8 cellular contexts compared by ENCODE assay signal in the genomic region with DNA sequence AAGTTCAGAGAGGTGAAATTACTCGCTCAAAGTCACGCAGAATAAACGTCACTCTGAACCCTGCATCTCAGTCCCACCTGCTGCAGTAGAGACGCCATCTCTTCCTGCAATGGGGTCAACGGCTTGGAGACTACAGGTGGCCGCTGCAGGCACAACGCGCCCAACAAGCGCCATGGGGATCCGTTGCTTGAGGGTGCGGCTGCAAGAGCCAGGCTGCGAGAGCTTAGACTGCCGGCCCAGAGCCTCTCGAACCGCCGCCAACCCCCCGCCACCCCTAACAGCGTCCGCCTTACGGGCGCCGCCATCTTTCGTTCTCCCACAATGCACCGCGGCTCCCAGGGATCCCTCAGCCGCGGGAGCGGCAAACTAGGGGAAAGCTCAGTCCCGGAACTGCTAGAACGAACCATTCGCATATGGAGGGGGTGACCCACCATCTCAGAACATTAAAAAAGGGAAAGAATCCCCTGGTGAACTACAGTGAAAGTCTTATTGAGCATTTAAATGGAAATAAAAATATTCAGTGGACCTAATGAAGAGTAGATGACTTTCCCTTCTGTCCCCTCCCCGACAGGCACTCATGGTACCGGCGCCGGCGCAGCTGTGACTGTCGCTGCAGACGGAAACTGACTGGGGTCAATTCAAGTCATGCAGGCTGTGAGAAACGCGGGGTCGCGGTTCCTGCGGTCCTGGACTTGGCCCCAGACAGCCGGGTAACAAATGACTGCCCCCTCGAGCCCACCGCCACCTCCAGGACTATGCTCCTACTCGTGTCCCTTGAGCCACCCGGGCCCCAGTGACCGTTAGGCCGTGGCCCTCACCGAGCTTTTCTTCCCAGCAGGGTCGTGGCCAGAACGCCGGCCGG. TPM values are rescaled to one million over a fixed set of nuclear protein-coding genes. Genes with fewer than 3 reads are reported as not detected.
A peak's percentile ranks its signal among the peaks of the same experiment; 100 is the strongest.
DNase-seq lines count a peak whose midpoint lies in the region; ATAC-seq, FAIRE-seq and TF ChIP-seq lines count a peak whose summit lies in the region.

A gene (minus strand): TSS at position 316 of the 862 bp plus-strand sequence. CDS start 11 bp downstream, at position 305.
A gene (plus strand): TSS at position 636 of the 862 bp plus-strand sequence. CDS start 10 bp downstream, at position 646.

- H3K4me3 ChIP-seq in AG04449 (ENCODE audit: low read depth, low read length) (peak within 1 kb of the TSS; percentile 99), WERI-Rb-1 (ENCODE audit: low read depth, low read length) (peak within 1 kb of the TSS; percentile 64), breast epithelium (peak within 1 kb of the TSS; percentile 60 to 95 (median 92)), small intestine (ENCODE audit: low read depth in 1 of 2, low read length in 2 of 2) (peak within 1 kb of the TSS; percentile 69 to 73)

- peak; percentile 81 for ATAC-seq in GM18873 (IDR thresholded peaks at IDR 0.05; ENCODE audit: low FRiP score, unreplicated experiment)
- ATAC-seq in HG03135 (IDR thresholded peaks at IDR 0.05; ENCODE audit: unreplicated experiment): peak; percentile 88

- intact Hi-C loops in breast epithelium (cut with DNase I; ENCODE audit: low total_unique reads): no loop called here

- POLR2A ChIA-PET in AG04449 (lab: Yijun Ruan, JAX): interaction anchor here (0.8 to 1.1 kb wide), 3 partner anchors 13 to 154 kb away, joined by 3 to 5 read pairs (median 4); a partner anchor contains a TSS

- TF ChIP-seq CTCF in AG04449 (IDR thresholded peaks at IDR 0.05; ENCODE audit: insufficient read depth, low read length, missing control alignments) (no peak), WERI-Rb-1 (IDR thresholded peaks at IDR 0.05; ENCODE audit: low read depth, low read length) (no peak), breast epithelium (IDR thresholded peaks at IDR 0.05) (no peak)

- DNase-seq in AG04449 (ENCODE audit: low read depth, low spot score) (peak; percentile 14), NCI-H2196 (lab: John Stamatoyannopoulos, UW; ENCODE audit: unreplicated experiment) (peak; percentile 82), WERI-Rb-1 (peak; percentile 90), breast epithelium (ENCODE audit: low spot score in 2 of 2) (peak; percentile 67 to 79), iPS-NIHi11 (ENCODE audit: low spot score) (peak; percentile 92), small intestine (peak; percentile 91)

- H3K27me3 ChIP-seq in WERI-Rb-1 (ENCODE audit: insufficient read depth, low read depth, severe bottlenecking) (no peaks in the 10 kb centered on the region), breast epithelium (no peaks in the 10 kb centered on the region), small intestine (ENCODE audit: control insufficient read depth in 2 of 2, insufficient read depth in 2 of 2, low read length in 2 of 2) (no peaks in the 10 kb centered on the region)

- H3K36me3 ChIP-seq in WERI-Rb-1 (peaks cover 47% of the 10 kb centered on the region), breast epithelium (peaks cover 7% of the 10 kb centered on the region), small intestine (ENCODE audit: control insufficient read depth in 2 of 2, insufficient read depth in 2 of 2, low read length in 2 of 2) (peaks cover 8 to 11% of the 10 kb centered on the region in 2 donors)

- WGBS in small intestine, 3 donors: 0 to 1% (median 1%) methylated on average over 54 to 55 of the region's 55 CpGs

- peaks cover 0 to 12% of the 10 kb centered on the region in 2 donors for H3K4me1 ChIP-seq in breast epithelium
- H3K4me1 ChIP-seq in small intestine (ENCODE audit: control insufficient read depth in 2 of 2, insufficient read depth in 1 of 2, low read depth in 1 of 2, low read length in 1 of 2): peaks cover 2 to 3% of the 10 kb centered on the region in 2 donors

- H3K27ac ChIP-seq in WERI-Rb-1 (peak within 1 kb of the TSS; percentile 100), breast epithelium (peak within 1 kb of the TSS; percentile 89 to 95), small intestine (ENCODE audit: low read depth in 1 of 2, low read length in 1 of 2) (peak within 1 kb of the TSS; percentile 41 to 89)

- CTCF ChIA-PET in AG04449 (lab: Yijun Ruan, JAX): interaction anchor here (0.8 to 4.0 kb wide), 7 partner anchors 12 to 220 kb away, joined by 3 to 21 read pairs (median 3); no protein-coding TSS in a partner anchor

- H3K9me3 ChIP-seq in WERI-Rb-1 (ENCODE audit: severe bottlenecking) (no peaks in the 10 kb centered on the region), breast epithelium (no peaks in the 10 kb centered on the region), small intestine (ENCODE audit: control insufficient read depth, low read depth) (no peaks in the 10 kb centered on the region)

- no peak for FAIRE-seq in small intestine (lab: Jason Lieb, UNC)

- TF ChIP-seq POLR2A in breast epithelium (IDR thresholded peaks at IDR 0.05): no peak

RNA-seq across cellular contexts. Expression of the first gene that starts in this region (rescaled TPM):
- total RNA-seq in breast epithelium: 10 to 100 TPM; 19.0 to 25.0 (median 20.8) TPM
- polyA plus RNA-seq in small intestine: 10 to 100 TPM; 40.3 to 61.7 (median 49.6) TPM

RNA-seq across cellular contexts. Expression of the second gene that starts in this region (rescaled TPM):
- total RNA-seq in breast epithelium: 10 to 100 TPM; 23.4 to 26.7 (median 25.6) TPM
- polyA plus RNA-seq in small intestine: 10 to 100 TPM; 57.0 to 79.8 (median 70.8) TPM

Comparison
In these comparisons a context has a peak if more than half of its experiments do, and no peak if none do; other contexts are left out.
1. Peak in every context shown above with its lines: DNase-seq, ATAC-seq, H3K4me3 ChIP-seq and H3K27ac ChIP-seq.
2. DNase-seq: peak in every context shown above with its lines; median percentile 92 in iPS-NIHi11; 91 in small intestine; 90 in WERI-Rb-1; 82 in NCI-H2196; 73 in breast epithelium; 14 in AG04449.